14 cellular contexts compared by ENCODE assay signal in the genomic region with DNA sequence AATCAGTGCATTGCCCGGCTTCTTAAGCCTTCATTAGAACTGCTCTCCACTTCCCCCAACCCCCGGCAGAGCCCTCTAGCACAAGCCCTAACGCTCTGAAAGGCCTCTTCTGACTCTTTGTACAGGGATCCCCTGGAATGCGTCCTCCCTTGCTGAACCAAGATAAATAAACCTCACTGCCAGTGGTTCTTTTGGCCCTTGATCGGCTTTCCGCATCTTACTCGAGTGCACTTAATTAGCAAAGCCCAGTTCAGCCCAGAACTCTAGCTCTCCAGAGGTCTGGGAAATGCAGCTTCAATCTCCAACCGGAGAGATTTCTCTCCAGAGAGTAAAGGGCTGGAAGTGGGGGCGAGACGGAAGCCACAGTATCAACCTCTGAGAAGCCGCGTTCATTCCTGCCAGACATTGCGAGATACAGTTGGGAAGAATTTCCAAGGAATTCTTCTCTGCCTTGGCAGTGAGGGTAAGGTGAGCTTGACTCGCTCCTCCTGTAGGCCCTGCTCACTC. TPM values are rescaled to one million over a fixed set of nuclear protein-coding genes. Genes with fewer than 3 reads are reported as not detected.
DNase-seq lines count a peak whose midpoint lies in the region; ATAC-seq and TF ChIP-seq lines count a peak whose summit lies in the region.
"Had no signal": no experiment of that assay in that cellular context is flagged by ENCODE, and none has a peak within 500 bp of the region (broad histone marks: within the 10 kb centered on the region; RNA-seq: fewer than 3 reads in every experiment).

No MANE protein-coding gene starts in this region.

- H3K27me3 Mint-ChIP-seq in activated CD4-positive, alpha-beta T cell treated with anti-CD3 and anti-CD28 coated beads, Interleukin-2, amount 10 ng/mL, durations not matched to agents 7 days and 5 days: no peaks in the 10 kb centered on the region
- H3K27me3 Mint-ChIP-seq in nephron progenitor cell (ENCODE audit: low read depth, poor library complexity): no peaks in the 10 kb centered on the region
- H3K27me3 Mint-ChIP-seq in activated T-helper 17 cell treated with anti-CD3 and anti-CD28 coated beads, Interleukin-2, amount 50 U/mL, for 72 hours: no peaks in the 10 kb centered on the region

- H3K4me1 ChIP-seq in upper lobe of left lung (peaks cover 0 to 41% (median 20%) of the 10 kb centered on the region in 4 donors), foreskin keratinocyte (peaks cover 5% of the 10 kb centered on the region)

- peak overlapping the region; percentile 9 for H3K27ac Mint-ChIP-seq in activated CD4-positive, alpha-beta T cell treated with anti-CD3 and anti-CD28 coated beads, Interleukin-2, amount 10 ng/mL, durations not matched to agents 7 days and 5 days
- H3K27ac Mint-ChIP-seq in nephron progenitor cell: peak overlapping the region; percentile 98
- H3K27ac Mint-ChIP-seq in activated T-helper 17 cell treated with anti-CD3 and anti-CD28 coated beads, Interleukin-2, amount 50 U/mL, for 72 hours: no peak overlapping the region

- no peaks in the 10 kb centered on the region for H3K9me3 Mint-ChIP-seq in activated CD4-positive, alpha-beta T cell treated with anti-CD3 and anti-CD28 coated beads, Interleukin-2, amount 10 ng/mL, durations not matched to agents 7 days and 5 days
- no peaks in the 10 kb centered on the region for H3K9me3 Mint-ChIP-seq in nephron progenitor cell
- no peaks in the 10 kb centered on the region for H3K9me3 Mint-ChIP-seq in activated T-helper 17 cell treated with anti-CD3 and anti-CD28 coated beads, Interleukin-2, amount 50 U/mL, for 72 hours
- H3K9me3 Mint-ChIP-seq: activated naive CD4-positive, alpha-beta T cell treated with anti-CD3 and anti-CD28 coated beads, Interleukin-2, amount 50 U/mL, for 72 hours had no signal

- no peaks in the 10 kb centered on the region for H3K36me3 ChIP-seq in upper lobe of left lung

- H3K27ac ChIP-seq in upper lobe of left lung: peak overlapping the region; percentile 67 to 79 (median 76)
- H3K27ac ChIP-seq in foreskin keratinocyte: no peak overlapping the region

- peak in 1 of 4 donors; percentile 51 for TF ChIP-seq POLR2A in upper lobe of left lung (IDR thresholded peaks at IDR 0.05)

- H3K4me3 Mint-ChIP-seq in activated CD4-positive, alpha-beta T cell treated with anti-CD3 and anti-CD28 coated beads, Interleukin-2, amount 10 ng/mL, durations not matched to agents 7 days and 5 days: no peak overlapping the region
- H3K4me3 Mint-ChIP-seq in nephron progenitor cell: peak overlapping the region; percentile 20
- H3K4me3 Mint-ChIP-seq in activated T-helper 17 cell treated with anti-CD3 and anti-CD28 coated beads, Interleukin-2, amount 50 U/mL, for 72 hours: no peak overlapping the region

- WGBS in upper lobe of left lung, 2 donors: 38 to 54% methylated on average over 14 of the region's 14 CpGs

- ATAC-seq in upper lobe of left lung (ENCODE audit: low FRiP score in 2 of 2): peak; percentile 68 to 88
- no peak for ATAC-seq in activated T-helper 17 cell treated with anti-CD3 and anti-CD28 coated beads, Interleukin-2, amount 50 U/mL, for 72 hours (replicated peaks)
- no peak for ATAC-seq in HG03135 (IDR thresholded peaks at IDR 0.05; ENCODE audit: unreplicated experiment)
- ATAC-seq in foreskin keratinocyte: no peak
- ATAC-seq: activated naive CD4-positive, alpha-beta T cell treated with anti-CD3 and anti-CD28 coated beads, Interleukin-2, amount 50 U/mL, for 72 hours had no signal

- POLR2A ChIA-PET in activated CD4-positive, alpha-beta T cell treated with anti-CD3 and anti-CD28 coated beads, Interleukin-2, amount 10 ng/mL, durations not matched to agents 7 days and 5 days (lab: Charles Lee): no interaction called here

- CTCF ChIA-PET in activated CD4-positive, alpha-beta T cell treated with anti-CD3 and anti-CD28 coated beads, Interleukin-2, amount 10 ng/mL, durations not matched to agents 7 days and 5 days (lab: Charles Lee): interaction anchor here (0.9 to 1.9 kb wide), 2 partner anchors 9 to 10 kb away, joined by 4 read pairs; a partner anchor contains a TSS

- H3K9me3 ChIP-seq in upper lobe of left lung: no peaks in the 10 kb centered on the region

- TF ChIP-seq EP300 in upper lobe of left lung (IDR thresholded peaks at IDR 0.05): peak in 1 of 4 donors; percentile 5

- no peaks in the 10 kb centered on the region for H3K36me3 Mint-ChIP-seq in activated CD4-positive, alpha-beta T cell treated with anti-CD3 and anti-CD28 coated beads, Interleukin-2, amount 10 ng/mL, durations not matched to agents 7 days and 5 days (ENCODE audit: low read depth)
- H3K36me3 Mint-ChIP-seq in nephron progenitor cell (ENCODE audit: low read depth): no peaks in the 10 kb centered on the region
- H3K36me3 Mint-ChIP-seq in activated T-helper 17 cell treated with anti-CD3 and anti-CD28 coated beads, Interleukin-2, amount 50 U/mL, for 72 hours (ENCODE audit: low read depth): no peaks in the 10 kb centered on the region
- H3K36me3 Mint-ChIP-seq: activated naive CD4-positive, alpha-beta T cell treated with anti-CD3 and anti-CD28 coated beads, Interleukin-2, amount 50 U/mL, for 72 hours had no signal

- DNase-seq in activated CD4-positive, alpha-beta T cell treated with anti-CD3 and anti-CD28 coated beads, Interleukin-2, amount 10 ng/mL, durations not matched to agents 7 days and 5 days: no peak
- no peak for DNase-seq in activated CD4-positive, alpha-beta T cell treated with anti-CD3 and anti-CD28 coated beads for 1 hour
- peak; percentile 95 for DNase-seq in fibroblast of peridontal ligament (ENCODE audit: extremely low read depth)
- no peak for DNase-seq in nephron progenitor cell
- DNase-seq in upper lobe of left lung: peak in 1 of 2 donors; percentile 71
- DNase-seq in foreskin keratinocyte: no peak
- DNase-seq: 8988T, NCI-H1436 treated with DMSO at 0.1 percent for 48 hours, substantia nigra had no signal

- H3K27me3 ChIP-seq in upper lobe of left lung (no peaks in the 10 kb centered on the region), foreskin keratinocyte (no peaks in the 10 kb centered on the region)

- H3K4me3 ChIP-seq in upper lobe of left lung: peak overlapping the region in 3 of 4 donors; percentile 13 to 31 (median 17)

- TF ChIP-seq CTCF in nephron progenitor cell (IDR thresholded peaks at IDR 0.05): no peak
- no peak for TF ChIP-seq CTCF in upper lobe of left lung (IDR thresholded peaks at IDR 0.05)
- no peak for TF ChIP-seq CTCF in foreskin keratinocyte (conservative IDR thresholded peaks at IDR 0.05)

- peaks cover 1% of the 10 kb centered on the region for H3K4me1 Mint-ChIP-seq in activated CD4-positive, alpha-beta T cell treated with anti-CD3 and anti-CD28 coated beads, Interleukin-2, amount 10 ng/mL, durations not matched to agents 7 days and 5 days
- H3K4me1 Mint-ChIP-seq in nephron progenitor cell: peaks cover 32% of the 10 kb centered on the region
- H3K4me1 Mint-ChIP-seq in activated T-helper 17 cell treated with anti-CD3 and anti-CD28 coated beads, Interleukin-2, amount 50 U/mL, for 72 hours: peaks cover 5% of the 10 kb centered on the region

RNA-seq across cellular contexts. Expression of a gene that starts 8.7 kb away (rescaled TPM):
- 10 to 100 TPM; 26.5 to 34.6 TPM for total RNA-seq in activated CD4-positive, alpha-beta T cell treated with anti-CD3 and anti-CD28 coated beads, Interleukin-2, amount 10 ng/mL, durations not matched to agents 7 days and 5 days
- total RNA-seq in upper lobe of left lung: 100 to 1,000 TPM in 2 of 6 donors, 10 to 100 TPM in 4; 29.2 to 131 (median 61.3) TPM
- 10 to 100 TPM; 22.8 to 29.2 TPM for total RNA-seq in activated T-helper 17 cell treated with anti-CD3 and anti-CD28 coated beads, Interleukin-2, amount 50 U/mL, for 72 hours
- 9.7 and 10.8 TPM in 2 replicates for total RNA-seq in foreskin keratinocyte
- polyA plus RNA-seq in foreskin keratinocyte: 18.0 and 19.6 TPM in 2 replicates

RNA-seq across cellular contexts. Expression of a gene that starts 11.3 kb away (rescaled TPM):
- 10 to 100 TPM; 34.3 to 35.4 TPM for total RNA-seq in activated CD4-positive, alpha-beta T cell treated with anti-CD3 and anti-CD28 coated beads, Interleukin-2, amount 10 ng/mL, durations not matched to agents 7 days and 5 days
- 10 to 100 TPM; 20.5 to 45.4 (median 35.8) TPM for total RNA-seq in upper lobe of left lung
- 10 to 100 TPM; 27.8 to 33.2 TPM for total RNA-seq in activated T-helper 17 cell treated with anti-CD3 and anti-CD28 coated beads, Interleukin-2, amount 50 U/mL, for 72 hours
- 28.6 and 29.1 TPM in 2 replicates for total RNA-seq in foreskin keratinocyte
- polyA plus RNA-seq in foreskin keratinocyte: 32.3 and 32.5 TPM in 2 replicates

RNA-seq across cellular contexts. Expression of a gene that starts 43.4 kb away (rescaled TPM):
- not detected for total RNA-seq in activated CD4-positive, alpha-beta T cell treated with anti-CD3 and anti-CD28 coated beads, Interleukin-2, amount 10 ng/mL, durations not matched to agents 7 days and 5 days
- total RNA-seq in upper lobe of left lung (not detected), foreskin keratinocyte (not detected in 2 replicates)
- total RNA-seq in activated T-helper 17 cell treated with anti-CD3 and anti-CD28 coated beads, Interleukin-2, amount 50 U/mL, for 72 hours: not detected
- not detected in 2 replicates for polyA plus RNA-seq in foreskin keratinocyte
- total RNA-seq: activated naive CD4-positive, alpha-beta T cell treated with anti-CD3 and anti-CD28 coated beads, Interleukin-2, amount 50 U/mL, for 72 hours; epithelial cell of proximal tubule; lung microvascular endothelial cell had no signal

Comparison
In these comparisons a context has a peak if more than half of its experiments do, and no peak if none do; other contexts are left out.
1. ATAC-seq: peak in upper lobe of left lung (2 of 2); none in activated T-helper 17 cell treated with anti-CD3 and anti-CD28 coated beads, Interleukin-2, amount 50 U/mL, for 72 hours (single experiment), HG03135 (single experiment) and foreskin keratinocyte (single experiment).